16 cellular contexts compared by ENCODE assay signal in the genomic region with DNA sequence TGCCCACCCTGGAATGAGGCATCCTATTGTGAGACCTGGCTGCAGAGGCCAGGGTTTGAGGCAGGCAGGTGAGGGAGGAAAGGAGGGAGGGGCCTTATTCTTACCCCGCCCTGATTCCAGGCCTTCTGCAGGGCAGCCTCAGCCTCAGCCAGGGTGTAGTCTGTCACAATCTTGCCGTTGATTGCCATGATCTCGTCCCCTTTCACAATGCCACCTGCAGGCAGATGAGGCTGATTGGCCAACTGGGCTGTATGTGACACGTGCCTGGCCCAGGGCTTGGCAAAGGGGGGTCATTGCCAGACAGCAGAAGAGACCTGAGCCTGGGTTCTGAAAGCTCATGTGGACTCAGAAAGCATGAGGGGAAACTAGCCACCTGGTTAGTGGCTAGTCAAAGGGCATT. TPM values are rescaled to one million over a fixed set of nuclear protein-coding genes. Genes with fewer than 3 reads are reported as not detected.
A peak's percentile ranks its signal among the peaks of the same experiment; 100 is the strongest.
DNase-seq lines count a peak whose midpoint lies in the region; ATAC-seq lines count a peak whose summit lies in the region.
"Had no signal": no experiment of that assay in that cellular context is flagged by ENCODE, and none has a peak within 500 bp of the region (broad histone marks: within the 10 kb centered on the region; RNA-seq: fewer than 3 reads in every experiment).

No MANE protein-coding gene starts in this region.

- H3K4me3 ChIP-seq in Karpas-422 (ENCODE audit: low read length), result no peak overlapping the region
- H3K4me3 ChIP-seq: SJSA1 had no signal

- no peaks in the 10 kb centered on the region for H3K27me3 ChIP-seq in Karpas-422 (ENCODE audit: low read length)

- H3K36me3 ChIP-seq in Karpas-422 (ENCODE audit: insufficient read depth, low read length), result no peaks in the 10 kb centered on the region
- H3K36me3 ChIP-seq: SJSA1 had no signal

- no peak overlapping the region for H3K4me2 ChIP-seq in Karpas-422 (ENCODE audit: low read depth, low read length, poor library complexity, severe bottlenecking)

- no peaks in the 10 kb centered on the region for H3K9me3 ChIP-seq in Karpas-422 (ENCODE audit: low read length)
- H3K9me3 ChIP-seq: SJSA1 had no signal

- no peaks in the 10 kb centered on the region for H3K9me2 ChIP-seq in Karpas-422 (replicated peaks; ENCODE audit: insufficient read depth, low read length)

- H2AFZ ChIP-seq in Karpas-422 (ENCODE audit: low read length), result no peak overlapping the region

- no peaks in the 10 kb centered on the region for H3K4me1 ChIP-seq in Karpas-422 (ENCODE audit: low read length)
- H3K4me1 ChIP-seq: SJSA1 had no signal

- ATAC-seq in HG03196 (IDR thresholded peaks at IDR 0.05; ENCODE audit: unreplicated experiment), result no peak
- ATAC-seq in HG03457 (IDR thresholded peaks at IDR 0.05; ENCODE audit: unreplicated experiment), result no peak
- no peak for ATAC-seq in HG03108 (IDR thresholded peaks at IDR 0.05; ENCODE audit: unreplicated experiment)
- ATAC-seq: naive thymus-derived CD8-positive, alpha-beta T cell; right cardiac atrium had no signal

- no peak overlapping the region for H3K27ac ChIP-seq in Karpas-422 (ENCODE audit: low read length)
- H3K27ac ChIP-seq: SJSA1 had no signal

- no peak overlapping the region for H3K9ac ChIP-seq in Karpas-422 (ENCODE audit: low read length)

- intact Hi-C loops in head of caudate nucleus (cut with DNase I), result no loop called here

- no peaks in the 10 kb centered on the region for H3K79me2 ChIP-seq in Karpas-422 (ENCODE audit: low read length)

- peak; percentile 73 for DNase-seq in DMS153 treated with DMSO at 0.1 percent for 48 hours (lab: John Stamatoyannopoulos, UW; ENCODE audit: unreplicated experiment)
- DNase-seq in Karpas-422, result peak; percentile 47
- DNase-seq in NCI-H748 (lab: John Stamatoyannopoulos, UW; ENCODE audit: unreplicated experiment), result peak; percentile 85
- peak; percentile 31 for DNase-seq in iPS-NIHi7 (ENCODE audit: extremely low spot score)
- no peak for DNase-seq in head of caudate nucleus
- DNase-seq: activated T-cell treated with anti-CD3 and anti-CD28 coated beads, Interleukin-2, amount 50 U/mL, for 48 hours; CD4-positive, alpha-beta T cell; effector CD4-positive, alpha-beta T cell; naive thymus-derived CD8-positive, alpha-beta T cell; right cardiac atrium had no signal

- no peaks in the 10 kb centered on the region for H4K20me1 ChIP-seq in Karpas-422 (ENCODE audit: insufficient read depth, low read depth, low read length)

RNA-seq across cellular contexts. Expression of a gene that starts 21.4 kb away (rescaled TPM):
- not detected in 2 replicates for total RNA-seq in Karpas-422 (2014; rRNA removed; shearing (Covaris generic); ENCODE audit: low replicate concordance)
- total RNA-seq: CD4-positive, alpha-beta T cell; glomerular endothelial cell; naive thymus-derived CD8-positive, alpha-beta T cell; SJSA1 had no signal

RNA-seq across cellular contexts. Expression of a gene that starts 46.2 kb away (rescaled TPM):
- not detected in 2 replicates for total RNA-seq in Karpas-422 (2014; rRNA removed; shearing (Covaris generic); ENCODE audit: low replicate concordance)
- total RNA-seq: CD4-positive, alpha-beta T cell; glomerular endothelial cell; naive thymus-derived CD8-positive, alpha-beta T cell; SJSA1 had no signal

RNA-seq across cellular contexts. Expression of a gene that starts 49.0 kb away (rescaled TPM):
- total RNA-seq in Karpas-422 (2014; rRNA removed; shearing (Covaris generic); ENCODE audit: low replicate concordance), result not detected in 2 replicates
- total RNA-seq: CD4-positive, alpha-beta T cell; glomerular endothelial cell; naive thymus-derived CD8-positive, alpha-beta T cell; right cardiac atrium; SJSA1; subcutaneous adipose tissue had no signal

Comparison
In these comparisons a context has a peak if more than half of its experiments do, and no peak if none do; other contexts are left out.
1. DNase-seq: peak in DMS153 treated with DMSO at 0.1 percent for 48 hours (single experiment), Karpas-422 (single experiment), NCI-H748 (single experiment) and iPS-NIHi7 (single experiment); none in head of caudate nucleus (0 of 42).